10 cellular contexts compared by ENCODE assay signal in the genomic region with DNA sequence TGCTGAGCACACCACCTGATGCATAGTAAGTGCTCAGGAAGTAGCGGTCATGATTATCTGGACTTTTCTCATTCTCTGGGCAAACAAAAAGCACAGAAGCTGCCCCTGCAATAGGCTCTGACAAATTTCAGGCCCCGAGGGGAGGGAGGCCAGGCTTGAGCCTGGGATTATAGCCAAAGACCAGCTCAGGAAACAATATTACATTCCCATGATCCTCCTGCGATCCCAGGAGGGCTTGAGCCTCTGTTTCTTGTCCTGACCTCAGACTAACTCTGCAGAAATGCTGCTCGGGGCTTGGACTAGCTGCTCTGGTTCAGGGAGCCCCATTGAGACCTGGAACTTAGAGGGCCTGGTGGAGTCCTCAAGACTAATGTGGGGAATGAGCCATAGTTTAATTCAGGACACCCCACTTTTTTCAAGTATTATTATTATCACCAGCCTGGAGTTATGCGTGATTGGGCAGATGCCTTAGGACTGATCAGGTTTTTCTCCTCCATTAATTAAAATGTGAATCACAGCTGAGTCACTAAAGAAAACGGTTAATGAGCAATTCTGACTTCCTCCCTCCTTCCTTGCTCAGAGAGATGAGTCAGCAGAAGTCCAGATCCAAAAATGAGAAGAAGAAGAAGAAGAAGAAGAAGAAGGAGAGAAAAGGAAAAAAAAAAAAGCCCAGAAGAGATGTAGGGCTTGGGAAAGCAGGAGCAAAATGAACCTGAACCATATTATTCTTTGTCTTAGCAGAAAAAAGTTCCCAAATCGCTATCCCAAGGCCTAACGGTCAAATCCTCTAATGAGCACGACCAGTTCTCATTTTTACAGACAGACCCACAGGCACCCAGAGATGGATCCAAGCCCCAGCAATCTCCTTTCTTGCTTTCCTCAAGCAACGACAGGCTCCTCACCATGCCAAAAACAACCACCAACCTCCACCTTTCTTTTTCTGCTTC.
DNase-seq lines count a peak whose midpoint lies in the region; ATAC-seq and TF ChIP-seq lines count a peak whose summit lies in the region.
"Had no signal": no experiment of that assay in that cellular context is flagged by ENCODE, and none has a peak within 500 bp of the region (broad histone marks: within the 10 kb centered on the region; RNA-seq: fewer than 3 reads in every experiment).

No MANE protein-coding gene starts in this region.

- TF ChIP-seq POLR2A in esophagus squamous epithelium (IDR thresholded peaks at IDR 0.05) = no peak

- intact Hi-C loops in esophagus squamous epithelium (cut with DNase I) = no loop called here
- intact Hi-C loops in left colon (cut with DNase I, micrococcal nuclease) = no loop called here

- DNase-seq in COLO829 (ENCODE audit: low spot score) (peak; percentile 90), NCI-H2081 treated with DMSO at 0.1 percent for 48 hours (lab: John Stamatoyannopoulos, UW) (peak; percentile 10), cardiac fibroblast (ENCODE audit: low read depth in 2 of 2) (peak; percentile 94 to 97), esophagus squamous epithelium (lab: John Stamatoyannopoulos, UW) (no peak), left colon (no peak)
- DNase-seq: activated naive CD4-positive, alpha-beta T cell treated with anti-CD3 and anti-CD28 coated beads, Interleukin-2, amount 10 ng/mL, durations not matched to agents 7 days and 5 days; substantia nigra had no signal

- WGBS in mesodermal cell (ENCODE audit: insufficient coverage in 2 of 2), 2 experiments = 83 to 88% methylated on average over 5 to 8 of the region's 10 CpGs
- 26 to 32% methylated on average over 10 of the region's 10 CpGs for WGBS in esophagus squamous epithelium, 2 donors

- H3K4me3 ChIP-seq in cardiac fibroblast (replicated peaks in 1 of 2; ENCODE audit: low read depth in 2 of 2, low read length in 2 of 2) (no peak overlapping the region), mesodermal cell (ENCODE audit: extremely low read depth, insufficient read depth, low read length, poor library complexity, severe bottlenecking) (no peak overlapping the region), esophagus squamous epithelium (no peak overlapping the region)

- TF ChIP-seq CTCF in cardiac fibroblast (IDR thresholded peaks at IDR 0.05; ENCODE audit: low read depth, low read length) (no peak), esophagus squamous epithelium (IDR thresholded peaks at IDR 0.05) (no peak)

- H3K36me3 ChIP-seq in mesodermal cell (ENCODE audit: control insufficient read depth, insufficient read depth, low read length) (no peaks in the 10 kb centered on the region), esophagus squamous epithelium (no peaks in the 10 kb centered on the region)

- no peak for ATAC-seq in HG03432 (IDR thresholded peaks at IDR 0.05; ENCODE audit: unreplicated experiment)
- no peak for ATAC-seq in HG03460 (IDR thresholded peaks at IDR 0.05; ENCODE audit: unreplicated experiment)
- ATAC-seq in left colon = no peak

- no peaks in the 10 kb centered on the region for H3K9me3 ChIP-seq in mesodermal cell (ENCODE audit: control insufficient read depth, low read length)
- peaks cover 0 to 12% (median 4%) of the 10 kb centered on the region in 3 donors for H3K9me3 ChIP-seq in esophagus squamous epithelium

- H3K27ac ChIP-seq in mesodermal cell (ENCODE audit: low read depth, low read length, severe bottlenecking) (peak overlapping the region; percentile 86), esophagus squamous epithelium (peak overlapping the region in 2 of 4 donors; percentile 42 to 45)

- H3K27me3 ChIP-seq in esophagus squamous epithelium = peaks cover 0 to 37% (median 0%) of the 10 kb centered on the region in 4 donors

- H3K4me1 ChIP-seq in mesodermal cell (ENCODE audit: control insufficient read depth, insufficient read depth, low read length, poor library complexity, severe bottlenecking) (peaks cover 15% of the 10 kb centered on the region), esophagus squamous epithelium (peaks cover 7 to 23% (median 10%) of the 10 kb centered on the region in 3 donors)

Comparison
In these comparisons a context has a peak if more than half of its experiments do, and no peak if none do; other contexts are left out.
1. DNase-seq: peak in COLO829 (single experiment), NCI-H2081 treated with DMSO at 0.1 percent for 48 hours (single experiment) and cardiac fibroblast (2 of 2); none in esophagus squamous epithelium (single experiment) and left colon (0 of 2).